ENCODE assay signal across 8 cellular contexts in the genomic region with DNA sequence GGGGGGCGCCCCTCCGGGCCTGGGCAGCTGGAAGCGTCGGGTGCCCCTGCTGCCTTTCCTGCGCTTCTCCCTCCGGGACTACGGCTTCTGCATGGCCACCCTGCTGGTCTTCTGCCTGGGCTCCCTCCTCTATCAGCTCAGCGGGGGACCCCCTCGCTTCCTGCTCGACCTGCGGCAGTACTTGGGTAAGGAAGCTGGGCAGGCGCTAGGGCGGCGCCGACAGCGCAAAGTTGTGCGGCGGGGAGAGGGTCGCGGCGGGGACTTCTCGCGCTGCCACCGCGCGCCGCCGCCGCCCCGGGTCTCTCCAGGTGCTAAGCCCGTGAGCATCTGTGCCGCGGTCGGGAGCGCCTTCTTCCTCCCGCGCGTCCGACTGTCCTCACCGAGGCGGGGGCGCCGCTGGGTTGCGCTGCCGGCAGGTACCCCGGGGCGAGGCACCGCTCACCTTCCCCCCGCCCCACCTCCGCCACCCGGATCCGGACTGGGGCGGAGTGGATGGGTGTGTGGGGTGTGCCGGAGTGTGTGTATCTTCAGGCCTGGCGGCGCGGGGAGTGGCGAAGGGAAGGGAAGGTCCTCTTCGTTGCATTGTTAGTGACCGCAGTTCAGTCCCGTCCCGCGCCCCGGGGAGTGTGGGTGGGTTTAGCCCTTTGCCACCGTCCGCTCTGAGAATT. TPM values are rescaled to one million over a fixed set of nuclear protein-coding genes. Genes with fewer than 3 reads are reported as not detected.
DNase-seq lines count a peak whose midpoint lies in the region; ATAC-seq, FAIRE-seq and TF ChIP-seq lines count a peak whose summit lies in the region.

No MANE protein-coding gene starts in this region.

- no peak for TF ChIP-seq POLR2A in HepG2 (IDR thresholded peaks at IDR 0.05; ENCODE audit: insufficient read depth in 1 of 2, low read depth in 2 of 2, low read length in 2 of 2)

- H3K4me3 ChIP-seq in colonic mucosa (peak overlapping the region; percentile 61), HepG2 (replicated peaks in 1 of 3; ENCODE audit: insufficient read depth in 1 of 3, low read depth in 2 of 3, low read length in 3 of 3) (peak overlapping the region in 1 of 3 experiments; percentile 67; a peak in 1 of 6 replicates)

- ATAC-seq in HepG2, result peak; percentile 42

- no peaks in the 10 kb centered on the region for H3K4me1 ChIP-seq in colonic mucosa
- H3K4me1 ChIP-seq in HepG2 (ENCODE audit: insufficient read depth, low read length), result no peaks in the 10 kb centered on the region

- no peaks in the 10 kb centered on the region for H3K9me3 ChIP-seq in colonic mucosa
- H3K9me3 ChIP-seq in HepG2 (ENCODE audit: low read length), result no peaks in the 10 kb centered on the region

- no TSS peak for BruUV-seq in HepG2 (replicated peaks; lab: Mats Ljungman, UMichigan)

- H3K27ac ChIP-seq in VCaP, result peak overlapping the region; percentile 52
- H3K27ac ChIP-seq in colonic mucosa, result peak overlapping the region; percentile 71
- no peak overlapping the region for H3K27ac ChIP-seq in HepG2 (ENCODE audit: extremely low read length, insufficient read depth, low read length)

- in situ Hi-C loops in HepG2 (cut with HindIII; ENCODE audit: extremely low pct_ligation_motif_present, low pct_unique_long_range_greater_than_20kb), result loop anchor here (10.0 kb wide), 1 partner anchor 207 kb away; no protein-coding TSS in a partner anchor

- TF ChIP-seq EP300 in HepG2 (IDR thresholded peaks at IDR 0.05; ENCODE audit: low read depth in 2 of 2, low read length in 2 of 2) (no peak), HepG2 (CRISPR knock-in tag; IDR thresholded peaks at IDR 0.05; ENCODE audit: borderline replicate concordance) (no peak)

- CTCF ChIA-PET in HepG2 (lab: Yijun Ruan, JAX; ENCODE audit: low intra/inter-chr PET ratio, low total read pairs), result no interaction called here

- no peak for FAIRE-seq in HepG2 (lab: Jason Lieb, UNC)

- intact Hi-C loops in colonic mucosa (cut with DNase I) (loop anchor here (10.0 kb wide), 1 partner anchor 197 kb away; no protein-coding TSS in a partner anchor), HepG2 (cut with micrococcal nuclease; ENCODE audit: unreplicated experiment) (loop anchor here (2.0 kb wide), 1 partner anchor 201 kb away; no protein-coding TSS in a partner anchor)

- H3K4me2 ChIP-seq in HepG2 (ENCODE audit: low read depth, low read length), result peak overlapping the region; percentile 78; the same call in 1 of the 2 replicates

- 43% methylated on average over 35 of the region's 66 CpGs for WGBS in HepG2 (ENCODE audit: low lambda C conversion rate)

- peak; percentile 21 for DNase-seq in activated CD4-positive, alpha-beta T cell treated with anti-CD3 and anti-CD28 coated beads for 1 hour
- DNase-seq in activated CD4-positive, alpha-beta T cell treated with anti-CD3 and anti-CD28 coated beads, Interleukin-2, amount 50 U/mL, for 4 hours, result no peak
- DNase-seq in HuH-7.5 (ENCODE audit: low spot score) (peak; percentile 13), colonic mucosa (peak; percentile 72), HepG2 (ENCODE audit: low spot score) (no peak), AG08395 (ENCODE audit: low spot score) (no peak)
- DNase-seq in stimulated activated CD8-positive, alpha-beta memory T cell treated with anti-CD3 and anti-CD28 coated beads, Interleukin-15, amount 100 ng/mL, for 24 hours (ENCODE audit: low read depth), result peak; percentile 14

- H3K36me3 ChIP-seq in colonic mucosa (no peaks in the 10 kb centered on the region), HepG2 (replicated peaks in 1 of 2; ENCODE audit: control insufficient read depth in 1 of 2, insufficient read depth in 2 of 2, low read length in 2 of 2) (no peaks in the 10 kb centered on the region)

- H3K79me2 ChIP-seq in HepG2 (ENCODE audit: insufficient read depth, low read length), result no peaks in the 10 kb centered on the region

- H3K27me3 ChIP-seq in colonic mucosa (peaks cover 21% of the 10 kb centered on the region), HepG2 (ENCODE audit: control insufficient read depth in 1 of 2, insufficient read depth in 2 of 2, low read length in 2 of 2) (peaks cover 16 to 68% of the 10 kb centered on the region in 2 experiments)

- H2AFZ ChIP-seq in HepG2 (ENCODE audit: low read length), result no peak overlapping the region

- POLR2A ChIA-PET in HepG2 (lab: Yijun Ruan, JAX), result no interaction called here

- TF ChIP-seq CTCF in VCaP (conservative IDR thresholded peaks at IDR 0.05) (no peak), colonic mucosa (IDR thresholded peaks at IDR 0.05) (no peak), HepG2 (CRISPR knock-in tag; IDR thresholded peaks at IDR 0.05) (0 out of 2 replicates have a peak, but pooled peaks have one; percentile 3)

- H4K20me1 ChIP-seq in HepG2 (ENCODE audit: insufficient read depth, low read length), result no peaks in the 10 kb centered on the region

- TF ChIP-seq RAD21 in HepG2 (CRISPR knock-in tag; IDR thresholded peaks at IDR 0.05), result no peak

- H3K9ac ChIP-seq in colonic mucosa (ENCODE audit: low read depth in 2 of 2, low read length in 2 of 2) (peak overlapping the region in 1 of 2 donors; percentile 69), HepG2 (ENCODE audit: insufficient read depth, low read depth, low read length) (no peak overlapping the region)

TF ChIP-seq in HepG2, 621 proteins besides CTCF, POLR2A, EP300 and RAD21 (continues in another document):
- TF ChIP-seq NRL (CRISPR knock-in tag; IDR thresholded peaks at IDR 0.05; ENCODE audit: borderline replicate concordance) (0 out of 2 replicates have a peak, but pooled peaks have one; percentile 19), MTF2 (CRISPR knock-in tag; IDR thresholded peaks at IDR 0.05; ENCODE audit: borderline replicate concordance) (0 out of 2 replicates have a peak, but pooled peaks have one; percentile 31), ZNF883 (CRISPR knock-in tag; IDR thresholded peaks at IDR 0.05; ENCODE audit: not compliant biosample characterization) (peak; percentile 4)
- TF ChIP-seq, protein P1, sequence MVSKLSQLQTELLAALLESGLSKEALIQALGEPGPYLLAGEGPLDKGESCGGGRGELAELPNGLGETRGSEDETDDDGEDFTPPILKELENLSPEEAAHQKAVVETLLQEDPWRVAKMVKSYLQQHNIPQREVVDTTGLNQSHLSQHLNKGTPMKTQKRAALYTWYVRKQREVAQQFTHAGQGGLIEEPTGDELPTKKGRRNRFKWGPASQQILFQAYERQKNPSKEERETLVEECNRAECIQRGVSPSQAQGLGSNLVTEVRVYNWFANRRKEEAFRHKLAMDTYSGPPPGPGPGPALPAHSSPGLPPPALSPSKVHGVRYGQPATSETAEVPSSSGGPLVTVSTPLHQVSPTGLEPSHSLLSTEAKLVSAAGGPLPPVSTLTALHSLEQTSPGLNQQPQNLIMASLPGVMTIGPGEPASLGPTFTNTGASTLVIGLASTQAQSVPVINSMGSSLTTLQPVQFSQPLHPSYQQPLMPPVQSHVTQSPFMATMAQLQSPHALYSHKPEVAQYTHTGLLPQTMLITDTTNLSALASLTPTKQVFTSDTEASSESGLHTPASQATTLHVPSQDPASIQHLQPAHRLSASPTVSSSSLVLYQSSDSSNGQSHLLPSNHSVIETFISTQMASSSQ (IDR thresholded peaks at IDR 0.05; ENCODE audit: low read depth), result no peak
- TF ChIP-seq, protein P1 (CRISPR knock-in tag; IDR thresholded peaks at IDR 0.05; ENCODE audit: borderline replicate concordance), result no peak

RNA-seq across cellular contexts. Expression of a gene that starts 0.8 kb away (rescaled TPM):
- total RNA-seq in colonic mucosa (1 to 10 TPM; 1.1 to 2.7 TPM), HepG2 (2016; rRNA removed; fragmentation: Illumina TruSeq; extraction: Trizol) (0.27 and 0.70 TPM in 2 replicates)
- total RNA-seq in HepG2 (2016; cell fraction: cytosol; rRNA removed; fragmentation: Illumina TruSeq; extraction: Trizol; ENCODE audit: low read depth), result 0.09 and 0.10 TPM in 2 replicates
- 0.17 and 0.28 TPM in 2 replicates for total RNA-seq in HepG2 (2016; cell fraction: insoluble cytoplasmic fraction; rRNA removed; fragmentation: Illumina TruSeq; extraction: Trizol)
- total RNA-seq in HepG2 (2016; cell fraction: membrane; rRNA removed; fragmentation: Illumina TruSeq; extraction: Trizol), result 0.14 and 0.15 TPM in 2 replicates
- 0.34 TPM in 1 of 2 replicates, not detected in the other for total RNA-seq in HepG2 (2016; cell fraction: nucleus; rRNA removed; fragmentation: Illumina TruSeq; extraction: Trizol)
- not detected in 2 replicates for polyA plus RNA-seq in HepG2 (2011; rRNA removed)
- 0.01 TPM in 1 of 2 replicates, not detected in the other for polyA plus RNA-seq in HepG2 (2011; cell fraction: cytosol; rRNA removed)
- not detected in 2 replicates for polyA plus RNA-seq in HepG2 (2011; cell fraction: nucleus; rRNA removed)
- not detected in 2 replicates for polyA plus RNA-seq in HepG2 (2012)
- 0.17 TPM in 1 of 2 replicates, not detected in the other for polyA plus RNA-seq in HepG2 (2016; cell fraction: cytosol; fragmentation: Illumina TruSeq; extraction: Trizol; ENCODE audit: low read depth)
- polyA plus RNA-seq in HepG2 (2016; cell fraction: insoluble cytoplasmic fraction; fragmentation: Illumina TruSeq; extraction: Trizol; ENCODE audit: low read depth), result 0.21 and 0.84 TPM in 2 replicates
- 0.05 and 0.48 TPM in 2 replicates for polyA plus RNA-seq in HepG2 (2016; cell fraction: membrane; fragmentation: Illumina TruSeq; extraction: Trizol; ENCODE audit: low read depth)
- polyA plus RNA-seq in HepG2 (2016; cell fraction: nucleus; fragmentation: Illumina TruSeq; extraction: Trizol; ENCODE audit: insufficient read depth, low read depth), result 0.13 and 0.42 TPM in 2 replicates
- polyA minus RNA-seq in HepG2 (2011; rRNA and poly(A)+ RNA removed; ENCODE audit: low replicate concordance), result 12.2 TPM in 1 of 2 replicates, not detected in the other
- not detected in 2 replicates for polyA minus RNA-seq in HepG2 (2011; cell fraction: cytosol; rRNA and poly(A)+ RNA removed)
- not detected in 2 replicates for polyA minus RNA-seq in HepG2 (2011; cell fraction: nucleus; rRNA and poly(A)+ RNA removed)

Comparison
In these comparisons a context has a peak if more than half of its experiments do, and no peak if none do; other contexts are left out.
1. DNase-seq: peak in activated CD4-positive, alpha-beta T cell treated with anti-CD3 and anti-CD28 coated beads for 1 hour (single experiment), HuH-7.5 (single experiment), colonic mucosa (single experiment) and stimulated activated CD8-positive, alpha-beta memory T cell treated with anti-CD3 and anti-CD28 coated beads, Interleukin-15, amount 100 ng/mL, for 24 hours (single experiment); none in activated CD4-positive, alpha-beta T cell treated with anti-CD3 and anti-CD28 coated beads, Interleukin-2, amount 50 U/mL, for 4 hours (0 of 2), HepG2 (single experiment) and AG08395 (single experiment).